8 cellular contexts compared by ENCODE assay signal in genomic region chr12:16359512-16360491, GRCh38. TPM values are rescaled to one million over a fixed set of nuclear protein-coding genes. Genes with fewer than 3 reads are reported as not detected.
DNase-seq lines count a peak whose midpoint lies in the region; ATAC-seq and TF ChIP-seq lines count a peak whose summit lies in the region.

No MANE protein-coding gene starts in this region.

- TF ChIP-seq CTCF in LNCAP (IDR thresholded peaks at IDR 0.05) (peak; percentile 90), upper lobe of right lung (IDR thresholded peaks at IDR 0.05) (peak; percentile 70)

- H3K36me3 ChIP-seq in adipocyte (ENCODE audit: control insufficient read depth, insufficient read depth, low read length, severe bottlenecking): peaks cover 100% of the 10 kb centered on the region
- H3K36me3 ChIP-seq in upper lobe of right lung: peaks cover 63% of the 10 kb centered on the region

- peak overlapping the region; percentile 49 for H3K4me3 ChIP-seq in adipocyte (ENCODE audit: low read length)
- H3K4me3 ChIP-seq in upper lobe of right lung: no peak overlapping the region

- no peaks in the 10 kb centered on the region for H3K27me3 ChIP-seq in adipocyte (replicated peaks; ENCODE audit: control insufficient read depth, insufficient read depth, low read length)
- H3K27me3 ChIP-seq in upper lobe of right lung: no peaks in the 10 kb centered on the region

- intact Hi-C loops in upper lobe of right lung (cut with DNase I): no loop called here

- H3K9me3 ChIP-seq in adipocyte (ENCODE audit: control insufficient read depth, low read length) (no peaks in the 10 kb centered on the region), upper lobe of right lung (no peaks in the 10 kb centered on the region)

- ATAC-seq in upper lobe of right lung (peak; percentile 90), GM19328 (IDR thresholded peaks at IDR 0.05; ENCODE audit: unreplicated experiment) (no peak)

- peak overlapping the region; percentile 70 for H3K9ac ChIP-seq in adipocyte (ENCODE audit: low read length)

- peak in 2 of 3 donors; percentile 1 to 2 for DNase-seq in stimulated activated CD4-positive, alpha-beta T cell treated with anti-CD3 and anti-CD28 coated beads, Interleukin-12 subunit alpha, Interleukin-12 subunit beta, amount 100 ng/mL, for 48 hours (ENCODE audit: low read depth in 2 of 3, low spot score in 1 of 3)
- no peak for DNase-seq in stimulated activated CD4-positive, alpha-beta T cell treated with anti-CD3 and anti-CD28 coated beads, Interleukin-4, amount 100 ng/mL, for 24 hours
- DNase-seq in adipocyte (ENCODE audit: low read depth) (peak; percentile 28), iPS-NIHi11 (ENCODE audit: low spot score) (peak; percentile 71), upper lobe of right lung (peak; percentile 82), KG1 (lab: John Stamatoyannopoulos, UW) (no peak)

- peaks cover 70% of the 10 kb centered on the region for H3K4me1 ChIP-seq in adipocyte (ENCODE audit: control insufficient read depth, insufficient read depth, low read length)
- peaks cover 5% of the 10 kb centered on the region for H3K4me1 ChIP-seq in upper lobe of right lung

- no peak overlapping the region for H3K27ac ChIP-seq in upper lobe of right lung

RNA-seq across cellular contexts. Expression of gene MGST1, which starts 12.4 kb away (rescaled TPM):
- total RNA-seq in upper lobe of right lung: 357 TPM

Comparison
In these comparisons a context has a peak if more than half of its experiments do, and no peak if none do; other contexts are left out.
1. DNase-seq: peak in stimulated activated CD4-positive, alpha-beta T cell treated with anti-CD3 and anti-CD28 coated beads, Interleukin-12 subunit alpha, Interleukin-12 subunit beta, amount 100 ng/mL, for 48 hours (2 of 3), adipocyte (single experiment), iPS-NIHi11 (single experiment) and upper lobe of right lung (single experiment); none in stimulated activated CD4-positive, alpha-beta T cell treated with anti-CD3 and anti-CD28 coated beads, Interleukin-4, amount 100 ng/mL, for 24 hours (single experiment) and KG1 (single experiment).